8 cellular contexts compared by ENCODE assay signal in the genomic region with DNA sequence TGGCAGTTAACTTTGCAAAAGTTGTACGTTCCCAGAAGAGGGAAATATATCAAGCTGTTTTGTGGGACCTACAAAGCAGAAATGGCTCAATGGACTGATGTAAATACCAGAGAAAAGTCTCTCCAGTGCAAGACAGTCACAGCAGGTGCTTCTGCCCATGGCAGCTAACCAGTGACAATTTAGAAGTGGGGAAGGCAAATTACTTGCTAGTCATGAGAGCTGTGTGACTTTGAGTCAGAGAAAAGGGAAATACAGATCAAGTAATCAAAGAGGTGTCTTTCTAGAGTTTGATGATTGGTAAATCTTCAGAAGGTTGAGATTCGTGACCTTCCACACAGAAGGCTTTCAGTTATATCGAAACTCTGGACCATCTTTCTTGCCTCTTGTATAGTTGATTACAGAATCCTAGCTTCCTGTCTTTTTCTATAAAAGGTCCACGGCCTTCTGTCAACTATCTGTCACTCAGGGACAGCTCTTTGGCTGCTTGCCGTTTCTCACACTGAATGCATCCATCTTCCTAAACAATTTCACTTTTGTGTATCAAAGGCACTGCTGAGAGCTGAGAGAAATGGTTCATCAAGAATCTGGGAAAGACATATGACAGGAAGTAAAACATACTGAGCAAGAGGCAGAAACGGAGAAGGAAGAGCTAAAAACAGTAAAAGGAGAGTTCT.
DNase-seq lines count a peak whose midpoint lies in the region; ATAC-seq and TF ChIP-seq lines count a peak whose summit lies in the region.

No MANE protein-coding gene starts in this region.

- no peak overlapping the region for H3K27ac Mint-ChIP-seq in activated CD4-positive, alpha-beta memory T cell treated with anti-CD3 and anti-CD28 coated beads for 36 hours
- no peak overlapping the region for H3K27ac Mint-ChIP-seq in activated CD4-positive, alpha-beta memory T cell treated with anti-CD3 and anti-CD28 coated beads, Interleukin-2, amount 10 ng/mL, durations not matched to agents 7 days and 5 days

- H3K4me1 Mint-ChIP-seq in activated CD4-positive, alpha-beta memory T cell treated with anti-CD3 and anti-CD28 coated beads for 36 hours (ENCODE audit: low read depth): peaks cover 18% of the 10 kb centered on the region
- peaks cover 4% of the 10 kb centered on the region for H3K4me1 Mint-ChIP-seq in activated CD4-positive, alpha-beta memory T cell treated with anti-CD3 and anti-CD28 coated beads, Interleukin-2, amount 10 ng/mL, durations not matched to agents 7 days and 5 days

- no peak for TF ChIP-seq CTCF in OCI-LY3 (IDR thresholded peaks at IDR 0.05; ENCODE audit: low read depth, low read length)
- TF ChIP-seq CTCF in smooth muscle cell (IDR thresholded peaks at IDR 0.05; ENCODE audit: borderline replicate concordance, insufficient read depth, poor library complexity, severe bottlenecking): no peak

- peaks cover 3% of the 10 kb centered on the region for H3K36me3 Mint-ChIP-seq in activated CD4-positive, alpha-beta memory T cell treated with anti-CD3 and anti-CD28 coated beads for 36 hours
- H3K36me3 Mint-ChIP-seq in activated CD4-positive, alpha-beta memory T cell treated with anti-CD3 and anti-CD28 coated beads, Interleukin-2, amount 10 ng/mL, durations not matched to agents 7 days and 5 days (ENCODE audit: low read depth): no peaks in the 10 kb centered on the region

- no peaks in the 10 kb centered on the region for H3F3A ChIP-seq in smooth muscle cell (ENCODE audit: low read depth)

- CTCF ChIA-PET in activated CD4-positive, alpha-beta memory T cell treated with anti-CD3 and anti-CD28 coated beads for 36 hours (lab: Charles Lee): interaction anchor here (1.6 kb wide), 1 partner anchor 41 kb away, joined by 3 read pairs; no protein-coding TSS in a partner anchor
- CTCF ChIA-PET in activated CD4-positive, alpha-beta memory T cell treated with anti-CD3 and anti-CD28 coated beads, Interleukin-2, amount 10 ng/mL, durations not matched to agents 7 days and 5 days (lab: Charles Lee): no interaction called here

- no peak for DNase-seq in activated CD4-positive, alpha-beta memory T cell treated with anti-CD3 and anti-CD28 coated beads for 36 hours
- no peak for DNase-seq in activated CD4-positive, alpha-beta memory T cell treated with anti-CD3 and anti-CD28 coated beads, Interleukin-2, amount 10 ng/mL, durations not matched to agents 7 days and 5 days
- DNase-seq in smooth muscle cell (lab: John Stamatoyannopoulos, UW; ENCODE audit: unreplicated experiment) (no peak), OCI-M2 (lab: John Stamatoyannopoulos, UW; ENCODE audit: unreplicated experiment) (no peak), EL (no peak), H4 (ENCODE audit: low spot score) (no peak)

- H4K20me1 ChIP-seq in OCI-LY3 (ENCODE audit: insufficient read depth, low read length) (no peaks in the 10 kb centered on the region), smooth muscle cell (ENCODE audit: low read depth) (no peaks in the 10 kb centered on the region)

- POLR2A ChIA-PET in activated CD4-positive, alpha-beta memory T cell treated with anti-CD3 and anti-CD28 coated beads for 36 hours (lab: Charles Lee): no interaction called here
- POLR2A ChIA-PET in activated CD4-positive, alpha-beta memory T cell treated with anti-CD3 and anti-CD28 coated beads, Interleukin-2, amount 10 ng/mL, durations not matched to agents 7 days and 5 days (lab: Charles Lee): no interaction called here

- H3K9me3 Mint-ChIP-seq in activated CD4-positive, alpha-beta memory T cell treated with anti-CD3 and anti-CD28 coated beads for 36 hours: peaks cover 2% of the 10 kb centered on the region
- no peaks in the 10 kb centered on the region for H3K9me3 Mint-ChIP-seq in activated CD4-positive, alpha-beta memory T cell treated with anti-CD3 and anti-CD28 coated beads, Interleukin-2, amount 10 ng/mL, durations not matched to agents 7 days and 5 days

- H3K79me2 ChIP-seq in OCI-LY3 (ENCODE audit: low read length): no peaks in the 10 kb centered on the region
- H3K79me2 ChIP-seq in smooth muscle cell (ENCODE audit: low read depth): no peaks in the 10 kb centered on the region

- H3K9ac ChIP-seq in OCI-LY3 (ENCODE audit: low read length): peak overlapping the region; percentile 62
- H3K9ac ChIP-seq in smooth muscle cell (ENCODE audit: low read depth): no peak overlapping the region

- H3K4me2 ChIP-seq in OCI-LY3 (ENCODE audit: low read length) (peak overlapping the region; percentile 85), smooth muscle cell (no peak overlapping the region)

- H3K27ac ChIP-seq in OCI-LY3 (ENCODE audit: low read length): peak overlapping the region; percentile 90
- no peak overlapping the region for H3K27ac ChIP-seq in smooth muscle cell (ENCODE audit: low read depth)

- H3K4me1 ChIP-seq in OCI-LY3 (ENCODE audit: low read length) (peaks cover 61% of the 10 kb centered on the region), smooth muscle cell (ENCODE audit: low read depth) (no peaks in the 10 kb centered on the region)

- WGBS in smooth muscle cell (ENCODE audit: low lambda C conversion rate): 83% methylated on average over 6 of the region's 6 CpGs

- H2AFZ ChIP-seq in OCI-LY3 (ENCODE audit: low read depth, low read length) (peak overlapping the region; percentile 86), smooth muscle cell (ENCODE audit: low read depth) (peak overlapping the region; percentile 47)

- H3K4me3 ChIP-seq in OCI-LY3 (ENCODE audit: low read length): peak overlapping the region; percentile 66
- H3K4me3 ChIP-seq in smooth muscle cell: no peak overlapping the region

- H3K36me3 ChIP-seq in OCI-LY3 (replicated peaks; ENCODE audit: low read depth, low read length) (no peaks in the 10 kb centered on the region), smooth muscle cell (ENCODE audit: low read depth) (no peaks in the 10 kb centered on the region)

- H3K27me3 ChIP-seq in OCI-LY3 (ENCODE audit: low read depth, low read length): no peaks in the 10 kb centered on the region
- no peaks in the 10 kb centered on the region for H3K27me3 ChIP-seq in smooth muscle cell (ENCODE audit: low read depth)

- H3K27me3 Mint-ChIP-seq in activated CD4-positive, alpha-beta memory T cell treated with anti-CD3 and anti-CD28 coated beads for 36 hours: no peaks in the 10 kb centered on the region
- no peaks in the 10 kb centered on the region for H3K27me3 Mint-ChIP-seq in activated CD4-positive, alpha-beta memory T cell treated with anti-CD3 and anti-CD28 coated beads, Interleukin-2, amount 10 ng/mL, durations not matched to agents 7 days and 5 days

- ATAC-seq in HG02870 (IDR thresholded peaks at IDR 0.05; ENCODE audit: unreplicated experiment): peak; percentile 51

- peak overlapping the region; percentile 42 for H3K4me3 Mint-ChIP-seq in activated CD4-positive, alpha-beta memory T cell treated with anti-CD3 and anti-CD28 coated beads for 36 hours
- no peak overlapping the region for H3K4me3 Mint-ChIP-seq in activated CD4-positive, alpha-beta memory T cell treated with anti-CD3 and anti-CD28 coated beads, Interleukin-2, amount 10 ng/mL, durations not matched to agents 7 days and 5 days

- intact Hi-C loops in activated CD4-positive, alpha-beta memory T cell treated with anti-CD3 and anti-CD28 coated beads for 36 hours (cut with micrococcal nuclease): loop anchor here (5.0 kb wide), 1 partner anchor 43 kb away; no protein-coding TSS in a partner anchor

- H3K9me3 ChIP-seq in OCI-LY3 (ENCODE audit: insufficient read depth, low read length): no peaks in the 10 kb centered on the region
- H3K9me3 ChIP-seq in smooth muscle cell (replicated peaks; ENCODE audit: low read depth): no peaks in the 10 kb centered on the region
